In the genomic region with DNA sequence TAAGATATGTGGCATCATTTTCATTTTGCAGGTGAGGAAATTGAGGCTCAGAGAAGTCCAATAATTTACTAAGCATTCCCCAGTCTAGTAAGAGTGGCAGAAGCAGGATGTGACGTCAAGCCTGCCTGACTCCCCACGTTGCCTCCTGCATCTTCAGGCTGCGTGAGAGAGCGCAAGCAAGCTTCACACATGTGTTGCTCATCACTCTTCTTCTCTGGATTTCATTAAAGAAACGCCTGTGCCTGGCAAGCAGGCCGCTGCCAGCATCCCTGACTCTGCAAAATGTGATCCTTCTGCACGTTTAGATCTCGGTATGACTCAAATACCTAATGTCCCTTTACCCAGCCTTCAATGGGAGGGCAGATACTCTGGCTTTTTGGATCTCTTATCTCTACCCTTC, we compare ENCODE assay signal across 17 cellular contexts.
A peak's percentile ranks its signal among the peaks of the same experiment; 100 is the strongest.
DNase-seq lines count a peak whose midpoint lies in the region; ATAC-seq and TF ChIP-seq lines count a peak whose summit lies in the region.
"Had no signal": no experiment of that assay in that cellular context is flagged by ENCODE, and none has a peak within 500 bp of the region (broad histone marks: within the 10 kb centered on the region; RNA-seq: fewer than 3 reads in every experiment).

No MANE protein-coding gene starts in this region.

- TF ChIP-seq CTCF in BE2C (IDR thresholded peaks at IDR 0.05; ENCODE audit: low read depth, low read length) (no peak), fibroblast of lung (conservative IDR thresholded peaks at IDR 0.05 in 1 of 2, IDR thresholded peaks at IDR 0.05 in 1 of 2; ENCODE audit: low read depth in 1 of 2, low read length in 2 of 2) (no peak), gastrocnemius medialis (IDR thresholded peaks at IDR 0.05 in 4 of 5, conservative IDR thresholded peaks at IDR 0.05 in 1 of 5) (no peak)

- intact Hi-C loops in gastrocnemius medialis (cut with DNase I; ENCODE audit: low total_unique reads) = no loop called here

- peaks cover 2% of the 10 kb centered on the region for H3K79me2 ChIP-seq in fibroblast of lung (ENCODE audit: control insufficient read depth, insufficient read depth, low read length)

- peak; percentile 72 to 79 for ATAC-seq in gastrocnemius medialis
- ATAC-seq in GM21619 (IDR thresholded peaks at IDR 0.05; ENCODE audit: unreplicated experiment) = no peak
- ATAC-seq in GM21576 (IDR thresholded peaks at IDR 0.05; ENCODE audit: unreplicated experiment) = no peak
- ATAC-seq: activated T-cell treated with anti-CD3 and anti-CD28 coated beads, Interleukin-2, amount 50 U/mL, for 4 hours had no signal

- H3K27ac ChIP-seq in SJSA1 (peak overlapping the region; percentile 33; the same call in 1 of the 2 replicates), fibroblast of lung (ENCODE audit: insufficient read depth, low read length) (peak overlapping the region; percentile 74), gastrocnemius medialis (peak overlapping the region in 1 of 4 donors; percentile 8)
- H3K27ac ChIP-seq: ovary, PC-9, thoracic aorta had no signal

- TF ChIP-seq POLR2A in gastrocnemius medialis (IDR thresholded peaks at IDR 0.05) = no peak

- H3K36me3 ChIP-seq in BE2C (peaks cover 5% of the 10 kb centered on the region), SJSA1 (no peaks in the 10 kb centered on the region), fibroblast of lung (ENCODE audit: control insufficient read depth, insufficient read depth, low read length) (no peaks in the 10 kb centered on the region), gastrocnemius medialis (no peaks in the 10 kb centered on the region)
- H3K36me3 ChIP-seq: ovary, thoracic aorta had no signal

- H2AFZ ChIP-seq in fibroblast of lung (ENCODE audit: low read length) = no peak overlapping the region
- H2AFZ ChIP-seq: PC-9 had no signal

- H3K9me3 ChIP-seq in BE2C (no peaks in the 10 kb centered on the region; the same call in 1 of the 2 replicates), SJSA1 (replicated peaks) (no peaks in the 10 kb centered on the region), fibroblast of lung (ENCODE audit: control insufficient read depth, insufficient read depth, low read depth, low read length) (no peaks in the 10 kb centered on the region), gastrocnemius medialis (no peaks in the 10 kb centered on the region)
- H3K9me3 ChIP-seq: ovary, thoracic aorta had no signal

- H4K20me1 ChIP-seq in fibroblast of lung (ENCODE audit: control insufficient read depth, extremely low read depth, insufficient read depth, low read length) = no peaks in the 10 kb centered on the region

- peak; percentile 33 for DNase-seq in BE2C
- DNase-seq in SJSA1 (ENCODE audit: low read depth in 1 of 2, low spot score in 2 of 2) = peak; percentile 33 to 67
- peak in 1 of 2 donors; percentile 11 for DNase-seq in fibroblast of lung (ENCODE audit: low read depth in 2 of 2)
- DNase-seq in gastrocnemius medialis = peak; percentile 35 to 55
- DNase-seq in NAMALWA (ENCODE audit: low spot score) = no peak
- DNase-seq in T-helper 2 cell = no peak
- DNase-seq: activated CD4-positive, alpha-beta T cell treated with anti-CD3 and anti-CD28 coated beads, Interleukin-2, amount 10 ng/mL, durations not matched to agents 24 days and 14 days; activated T-cell treated with anti-CD3 and anti-CD28 coated beads, Interleukin-2, amount 50 U/mL, for 4 hours; DMS79 treated with DMSO at 0.1 percent for 48 hours; foreskin melanocyte; NCI-H1105 treated with DMSO at 0.1 percent for 48 hours; NCI-H446; ovary; PC-9 had no signal

- in situ Hi-C loops in gastrocnemius medialis (cut with MboI; ENCODE audit: low sequenced_read_pairs in 4 of 4) = no loop called here

- peaks cover 11% of the 10 kb centered on the region for H3K4me1 ChIP-seq in BE2C
- H3K4me1 ChIP-seq in SJSA1 (replicated peaks) = peaks cover 8% of the 10 kb centered on the region
- H3K4me1 ChIP-seq in fibroblast of lung (ENCODE audit: control insufficient read depth, extremely low read depth, insufficient read depth, low read length) = no peaks in the 10 kb centered on the region
- peaks cover 12 to 17% of the 10 kb centered on the region in 2 donors for H3K4me1 ChIP-seq in gastrocnemius medialis

- H3K4me3 ChIP-seq in BE2C (ENCODE audit: low read depth, low read length) = no peak overlapping the region
- no peak overlapping the region for H3K4me3 ChIP-seq in SJSA1
- H3K4me3 ChIP-seq in fibroblast of lung (replicated peaks in 1 of 4; ENCODE audit: control extremely low read depth in 1 of 4, insufficient read depth in 1 of 4, low read depth in 3 of 4, low read length in 4 of 4) = no peak overlapping the region
- no peak overlapping the region for H3K4me3 ChIP-seq in gastrocnemius medialis
- H3K4me3 ChIP-seq: ovary, PC-9, thoracic aorta had no signal

- H3K27me3 ChIP-seq in BE2C (no peaks in the 10 kb centered on the region), SJSA1 (replicated peaks) (no peaks in the 10 kb centered on the region), fibroblast of lung (ENCODE audit: control insufficient read depth, insufficient read depth, low read length) (no peaks in the 10 kb centered on the region), gastrocnemius medialis (no peaks in the 10 kb centered on the region)
- H3K27me3 ChIP-seq: ovary had no signal

- H3K4me2 ChIP-seq in fibroblast of lung (ENCODE audit: extremely low read depth, insufficient read depth, low read length) = no peak overlapping the region
- H3K4me2 ChIP-seq: PC-9 had no signal

- H3K9ac ChIP-seq in fibroblast of lung (ENCODE audit: insufficient read depth, low read length) = no peak overlapping the region

Comparison
In these comparisons a context has a peak if more than half of its experiments do, and no peak if none do; other contexts are left out.
1. DNase-seq: peak in BE2C (single experiment), SJSA1 (2 of 2) and gastrocnemius medialis (2 of 2); none in NAMALWA (single experiment) and T-helper 2 cell (0 of 5).
2. ATAC-seq: peak in gastrocnemius medialis (2 of 2); none in GM21619 (single experiment) and GM21576 (single experiment).